ENCODE assay signal across 9 cellular contexts in the genomic region with DNA sequence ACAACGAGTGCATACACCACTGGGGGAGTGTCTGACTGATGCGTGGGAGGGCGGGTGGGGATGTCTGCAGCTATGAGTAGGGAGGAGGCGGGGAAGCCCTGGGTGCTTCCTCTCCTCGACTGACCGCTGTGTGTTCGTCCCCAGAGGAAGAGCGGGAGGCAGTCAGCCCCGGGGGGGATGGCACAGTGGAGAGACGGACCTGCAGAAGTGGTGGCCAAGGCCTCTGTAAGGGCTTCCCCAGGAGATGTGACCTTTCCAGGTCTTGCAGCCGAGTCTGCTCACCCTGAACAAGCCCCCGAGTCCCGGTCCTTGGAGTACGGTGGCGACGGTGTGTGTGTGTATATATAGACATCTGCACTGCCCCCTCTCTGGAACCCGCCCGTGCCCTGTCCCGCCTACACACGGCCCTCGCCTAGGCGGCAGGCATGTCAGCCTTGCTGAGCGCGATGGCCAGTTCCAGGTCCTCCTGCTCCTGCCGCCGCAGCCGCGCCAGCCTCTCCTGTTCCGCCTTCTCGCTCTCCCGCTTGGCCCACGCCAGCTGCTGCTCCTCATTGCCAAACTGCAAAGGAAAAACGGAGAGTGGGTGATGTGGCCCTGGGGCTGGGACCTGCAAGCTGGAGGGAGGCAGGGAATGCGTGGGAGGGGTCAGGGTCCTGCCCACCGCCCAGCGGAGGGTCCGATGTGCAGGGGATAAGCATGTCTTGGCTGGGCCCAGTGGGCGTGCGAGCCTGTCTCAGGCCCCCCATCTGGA. TPM values are rescaled to one million over a fixed set of nuclear protein-coding genes. Genes with fewer than 3 reads are reported as not detected.
A peak's percentile ranks its signal among the peaks of the same experiment; 100 is the strongest.
DNase-seq lines count a peak whose midpoint lies in the region; ATAC-seq, FAIRE-seq and TF ChIP-seq lines count a peak whose summit lies in the region.
"Had no signal": no experiment of that assay in that cellular context is flagged by ENCODE, and none has a peak within 500 bp of the region (broad histone marks: within the 10 kb centered on the region; RNA-seq: fewer than 3 reads in every experiment).

No MANE protein-coding gene starts in this region.

- no peaks in the 10 kb centered on the region for H3K9me2 ChIP-seq in MM.1S (replicated peaks; ENCODE audit: insufficient read depth, low read length)

- DNase-seq in H54 (ENCODE audit: insufficient read length, low spot score) (peak; percentile 55), SW480 (ENCODE audit: low spot score) (peak; percentile 33), left cardiac atrium (peak; percentile 33), spleen (peak; percentile 85), MM.1S (no peak)
- no peak for DNase-seq in stimulated activated CD4-positive, alpha-beta T cell treated with anti-CD3 and anti-CD28 coated beads, Interleukin-4, amount 100 ng/mL, for 24 hours
- no peak for DNase-seq in activated CD4-positive, alpha-beta T cell treated with anti-CD3 and anti-CD28 coated beads for 1 hour
- DNase-seq: MG63, nucleus accumbens had no signal

- peaks cover 0 to 44% (median 0%) of the 10 kb centered on the region in 6 donors for H3K36me3 ChIP-seq in spleen
- H3K36me3 ChIP-seq in MM.1S (replicated peaks; ENCODE audit: insufficient read depth, low read length): no peaks in the 10 kb centered on the region

- H3K27me3 ChIP-seq in spleen (replicated peaks in 1 of 7) (no peaks in the 10 kb centered on the region), MM.1S (replicated peaks; ENCODE audit: insufficient read depth, low read length) (no peaks in the 10 kb centered on the region)
- H3K27me3 ChIP-seq: MG63 had no signal

- 45 to 71% (median 63%) methylated on average over 30 to 39 of the region's 39 CpGs for WGBS in spleen, 5 donors

- H3K4me3 ChIP-seq in spleen (peak overlapping the region in 3 of 8 donors; percentile 5 to 45 (median 6)), MM.1S (ENCODE audit: low read length) (no peak overlapping the region)
- H3K4me3 ChIP-seq: MG63 had no signal

- H3K4me2 ChIP-seq in MM.1S (ENCODE audit: low read depth, low read length): no peak overlapping the region

- H3K79me2 ChIP-seq in MM.1S (ENCODE audit: low read length): no peaks in the 10 kb centered on the region

- peaks cover 7% of the 10 kb centered on the region; the same call in 1 of the 2 replicates for H3F3A ChIP-seq in MM.1S (ENCODE audit: insufficient read depth, low read length)

- H3K9me3 ChIP-seq in spleen (no peaks in the 10 kb centered on the region), MM.1S (replicated peaks; ENCODE audit: insufficient read depth, low read length) (no peaks in the 10 kb centered on the region)
- H3K9me3 ChIP-seq: MG63 had no signal

- H3K27ac ChIP-seq in spleen: peak overlapping the region in 5 of 8 donors; percentile 25 to 59 (median 57)
- no peak overlapping the region for H3K27ac ChIP-seq in MM.1S (ENCODE audit: low read length)

- H4K20me1 ChIP-seq in MM.1S (ENCODE audit: insufficient read depth, low read length): no peaks in the 10 kb centered on the region

- peak; percentile 75 to 77 for ATAC-seq in left cardiac atrium

- no peak overlapping the region for H2AFZ ChIP-seq in MM.1S (ENCODE audit: low read length)

- FAIRE-seq in H54 (lab: Jason Lieb, UNC): no peak

- no peak overlapping the region for H3K9ac ChIP-seq in MM.1S (ENCODE audit: low read length)

- intact Hi-C loops in left cardiac atrium (cut with DNase I): no loop called here
- intact Hi-C loops in spleen (cut with DNase I; ENCODE audit: low total_unique reads): no loop called here

- TF ChIP-seq CTCF in spleen (IDR thresholded peaks at IDR 0.05 in 8 of 11, conservative IDR thresholded peaks at IDR 0.05 in 3 of 11): no peak
- no peak for TF ChIP-seq CTCF in MM.1S (IDR thresholded peaks at IDR 0.05; ENCODE audit: low read length)

- no peak for TF ChIP-seq POLR2A in H54 (IDR thresholded peaks at IDR 0.05; ENCODE audit: low read depth, low read length)
- TF ChIP-seq POLR2A in spleen (IDR thresholded peaks at IDR 0.05): no peak

- peaks cover 43 to 86% (median 66%) of the 10 kb centered on the region in 6 donors for H3K4me1 ChIP-seq in spleen
- peaks cover 8% of the 10 kb centered on the region; the same call in 1 of the 2 replicates for H3K4me1 ChIP-seq in MM.1S (ENCODE audit: low read length)

RNA-seq across cellular contexts. Expression of a gene that starts 30.8 kb away (rescaled TPM):
- 10 to 100 TPM; 66.4 to 77.5 TPM for total RNA-seq in left cardiac atrium
- total RNA-seq in spleen: 100 to 1,000 TPM in 6 of 7 donors, 10 to 100 TPM in 1; 86.0 to 179 (median 106) TPM
- polyA plus RNA-seq in spleen: 10 to 100 TPM in 2 of 3 donors, 1 to 10 TPM in 1; 9.7 to 27.1 (median 19.5) TPM

Comparison
In these comparisons a context has a peak if more than half of its experiments do, and no peak if none do; other contexts are left out.
1. DNase-seq: peak in H54 (single experiment), SW480 (single experiment), left cardiac atrium (single experiment) and spleen (single experiment); none in stimulated activated CD4-positive, alpha-beta T cell treated with anti-CD3 and anti-CD28 coated beads, Interleukin-4, amount 100 ng/mL, for 24 hours (single experiment), MM.1S (single experiment) and activated CD4-positive, alpha-beta T cell treated with anti-CD3 and anti-CD28 coated beads for 1 hour (single experiment).